8 cellular contexts compared by ENCODE assay signal in genomic region chr7:88219781-88220747, GRCh38. TPM values are rescaled to one million over a fixed set of nuclear protein-coding genes. Genes with fewer than 3 reads are reported as not detected.
DNase-seq lines count a peak whose midpoint lies in the region; TF ChIP-seq lines count a peak whose summit lies in the region.

Gene SRI (minus strand): TSS chr7:88220038. CDS start chr7:88220026, 12 bp downstream.

- H3K4me1 ChIP-seq in neuron (ENCODE audit: insufficient read depth, low read length) (peaks cover 17% of the 10 kb centered on the region), subcutaneous abdominal adipose tissue (ENCODE audit: control insufficient read depth in 5 of 5, insufficient read depth in 5 of 5, low read length in 5 of 5) (peaks cover 0 to 27% (median 25%) of the 10 kb centered on the region in 5 donors)

- H3K9me3 ChIP-seq in neuron (ENCODE audit: low read length) (no peaks in the 10 kb centered on the region), subcutaneous abdominal adipose tissue (ENCODE audit: control insufficient read depth in 5 of 5, low read length in 5 of 5) (no peaks in the 10 kb centered on the region)

- peak within 1 kb of the TSS; percentile 74 to 94 for H3K4me3 ChIP-seq in foreskin fibroblast (ENCODE audit: low read depth in 1 of 2, low read length in 2 of 2)
- peak within 1 kb of the TSS; percentile 59 for H3K4me3 ChIP-seq in neuron (ENCODE audit: low read length)
- peak within 1 kb of the TSS; percentile 89 to 93 (median 90) for H3K4me3 ChIP-seq in subcutaneous abdominal adipose tissue (ENCODE audit: low read depth in 1 of 5, low read length in 5 of 5)

- peak within 1 kb of the TSS; percentile 97 for H2AFZ ChIP-seq in neuron (ENCODE audit: low read depth, low read length)

- TF ChIP-seq CTCF in LNCAP (IDR thresholded peaks at IDR 0.05), result peak; percentile 51
- TF ChIP-seq CTCF in foreskin fibroblast (IDR thresholded peaks at IDR 0.05; ENCODE audit: low read depth, low read length), result peak; percentile 22

- H3K27ac ChIP-seq in subcutaneous abdominal adipose tissue (ENCODE audit: low read depth, low read length), result peak within 1 kb of the TSS; percentile 98

- H3K36me3 ChIP-seq in neuron (ENCODE audit: insufficient read depth, low read length) (peaks cover 24% of the 10 kb centered on the region), subcutaneous abdominal adipose tissue (ENCODE audit: control insufficient read depth in 5 of 5, insufficient read depth in 5 of 5, low read length in 5 of 5) (peaks cover 6 to 18% (median 12%) of the 10 kb centered on the region in 5 donors)

- H3K27me3 ChIP-seq in neuron (ENCODE audit: insufficient read depth, low read length) (no peaks in the 10 kb centered on the region), subcutaneous abdominal adipose tissue (ENCODE audit: control insufficient read depth in 5 of 5, insufficient read depth in 4 of 5, low read length in 5 of 5) (no peaks in the 10 kb centered on the region)

- H3K9ac ChIP-seq in subcutaneous abdominal adipose tissue (ENCODE audit: low read length in 5 of 5), result peak within 1 kb of the TSS; percentile 66 to 92 (median 87)

- peak; percentile 83 for DNase-seq in GDM1 (lab: John Stamatoyannopoulos, UW)
- DNase-seq in H4 (ENCODE audit: low spot score), result peak; percentile 82
- peak; percentile 85 to 87 for DNase-seq in SHP77 (lab: John Stamatoyannopoulos, UW)
- peak; percentile 88 for DNase-seq in activated gamma-delta T cell (lab: John Stamatoyannopoulos, UW)
- DNase-seq in foreskin fibroblast, result peak; percentile 79 to 94

RNA-seq across cellular contexts. Expression of gene SRI, which starts in this region (rescaled TPM):
- total RNA-seq in H4 (2014; rRNA removed; shearing (Covaris generic)), result 307 and 321 TPM in 2 replicates

Comparison
In these comparisons a context has a peak if more than half of its experiments do, and no peak if none do; other contexts are left out.
1. Peak in every context shown above with its lines: DNase-seq, H3K4me3 ChIP-seq and H3K27ac ChIP-seq.